ENCODE assay signal across 8 cellular contexts in the genomic region with DNA sequence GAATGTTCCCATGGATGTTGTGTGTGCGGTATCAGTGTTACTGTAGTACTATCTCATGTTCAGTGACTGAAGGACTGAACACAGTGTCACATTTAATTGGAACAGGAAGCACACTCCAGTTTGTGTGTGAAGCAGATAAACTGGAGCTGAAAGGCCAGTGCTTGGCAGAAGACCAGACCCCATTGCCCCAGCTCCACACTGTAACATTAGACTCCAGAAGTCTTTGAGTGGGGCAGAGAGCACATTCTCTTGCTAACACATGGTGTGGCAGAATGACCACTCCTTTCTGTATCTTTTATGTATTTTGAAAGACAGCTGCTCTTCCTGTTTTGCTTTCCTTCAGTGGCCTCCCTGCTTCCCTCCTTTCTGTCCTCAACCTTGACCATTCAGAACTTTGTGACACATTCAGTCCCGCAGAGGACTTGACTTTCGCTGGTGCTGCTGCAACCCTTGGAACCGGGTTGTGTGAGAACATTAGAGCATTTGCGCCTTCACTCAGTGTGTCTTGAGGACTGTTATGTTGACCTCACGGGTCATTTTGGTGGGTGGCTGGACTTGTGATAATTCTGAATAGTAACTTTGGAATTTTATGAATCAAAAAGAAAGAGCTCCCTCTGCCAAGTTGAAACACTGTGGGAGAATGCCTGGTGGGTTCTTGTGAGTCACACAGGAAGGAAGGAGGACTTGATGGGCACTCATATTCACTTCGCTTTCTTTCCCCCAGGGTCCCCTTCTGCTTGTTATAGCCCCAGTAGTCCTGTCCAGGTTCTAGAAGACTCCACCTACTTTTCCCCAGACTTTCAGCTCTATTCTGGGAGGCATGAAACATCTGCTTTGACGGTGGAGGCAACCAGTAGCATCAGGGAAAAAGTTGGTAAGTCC. TPM values are rescaled to one million over a fixed set of nuclear protein-coding genes. Genes with fewer than 3 reads are reported as not detected.
DNase-seq lines count a peak whose midpoint lies in the region; ATAC-seq, FAIRE-seq and TF ChIP-seq lines count a peak whose summit lies in the region.

No MANE protein-coding gene starts in this region.

- no peak overlapping the region for H3K4me2 ChIP-seq in neuronal stem cell (ENCODE audit: insufficient read depth, low read length, poor library complexity, severe bottlenecking)

- no peak overlapping the region for H3K23ac ChIP-seq in neuronal stem cell (ENCODE audit: low read depth, low read length, poor library complexity)

- no peak for TF ChIP-seq CTCF in psoas muscle (IDR thresholded peaks at IDR 0.05)

- no peak overlapping the region for H3K4ac ChIP-seq in neuronal stem cell (ENCODE audit: low read length)

- H3K9me3 ChIP-seq in psoas muscle (no peaks in the 10 kb centered on the region), neuronal stem cell (replicated peaks in 1 of 2; ENCODE audit: control insufficient read depth in 2 of 2, insufficient read depth in 1 of 2, low read depth in 1 of 2, low read length in 2 of 2) (no peaks in the 10 kb centered on the region)

- H3K14ac ChIP-seq in neuronal stem cell (ENCODE audit: low read length): no peak overlapping the region

- DNase-seq in Daoy (ENCODE audit: low read depth): peak; percentile 92
- peak; percentile 82 for DNase-seq in RCC 7860 (ENCODE audit: low spot score)
- DNase-seq in fibroblast of peridontal ligament (ENCODE audit: extremely low read depth): peak; percentile 94
- DNase-seq in psoas muscle: peak; percentile 72 to 88
- no peak for DNase-seq in NCI-H524 treated with DMSO at 0.1 percent for 48 hours (lab: John Stamatoyannopoulos, UW)
- no peak for DNase-seq in head of caudate nucleus
- DNase-seq in left colon: no peak
- no peak for DNase-seq in neuronal stem cell (ENCODE audit: low spot score)

- FAIRE-seq in RCC 7860 (lab: Jason Lieb, UNC): peak; percentile 49

- H3K27ac ChIP-seq in psoas muscle (peak overlapping the region; percentile 92), neuronal stem cell (replicated peaks; ENCODE audit: low read length) (no peak overlapping the region)

- H4K91ac ChIP-seq in neuronal stem cell (ENCODE audit: low read depth, low read length, poor library complexity): no peak overlapping the region

- no peak overlapping the region for H4K8ac ChIP-seq in neuronal stem cell (ENCODE audit: low read depth, low read length)

- no peak overlapping the region for H2BK5ac ChIP-seq in neuronal stem cell (ENCODE audit: low read length)

- no peak overlapping the region for H2BK15ac ChIP-seq in neuronal stem cell (ENCODE audit: low read length)

- H2BK120ac ChIP-seq in neuronal stem cell (ENCODE audit: low read depth, low read length): no peak overlapping the region

- H3K79me1 ChIP-seq in neuronal stem cell (ENCODE audit: low read depth, low read length): peaks cover 5% of the 10 kb centered on the region

- H2AK5ac ChIP-seq in neuronal stem cell (ENCODE audit: low read depth, low read length): no peak overlapping the region

- peaks cover 94% of the 10 kb centered on the region for H3K4me1 ChIP-seq in psoas muscle
- no peaks in the 10 kb centered on the region for H3K4me1 ChIP-seq in neuronal stem cell (ENCODE audit: control insufficient read depth in 2 of 2, insufficient read depth in 1 of 2, low read depth in 1 of 2, low read length in 2 of 2)

- H3K27me3 ChIP-seq in psoas muscle (ENCODE audit: insufficient read depth in 3 of 3, low read length in 2 of 3) (no peaks in the 10 kb centered on the region), neuronal stem cell (ENCODE audit: control insufficient read depth in 3 of 3, insufficient read depth in 3 of 3, low read depth in 1 of 3, low read length in 3 of 3) (no peaks in the 10 kb centered on the region)

- no peak overlapping the region for H2BK12ac ChIP-seq in neuronal stem cell (ENCODE audit: low read length)

- H2AFZ ChIP-seq in neuronal stem cell (ENCODE audit: low read length): no peak overlapping the region

- ATAC-seq in psoas muscle (peak; percentile 75 to 80 (median 78)), left colon (no peak)

- no peak overlapping the region for H3K18ac ChIP-seq in neuronal stem cell (ENCODE audit: low read length)

- no peak overlapping the region for H3K9ac ChIP-seq in neuronal stem cell (ENCODE audit: low read depth, low read length, poor library complexity)

- peaks cover 5 to 18% of the 10 kb centered on the region in 2 donors for H3K36me3 ChIP-seq in psoas muscle (ENCODE audit: insufficient read depth in 1 of 2, low read depth in 1 of 2)
- H3K36me3 ChIP-seq in neuronal stem cell (replicated peaks in 1 of 2; ENCODE audit: control insufficient read depth in 2 of 2, insufficient read depth in 2 of 2, low read length in 2 of 2): peaks cover 3 to 58% of the 10 kb centered on the region in 2 donors

- 15 to 20% (median 16%) methylated on average over 8 of the region's 8 CpGs for WGBS in psoas muscle, 3 donors
- WGBS in neuronal stem cell (ENCODE audit: extremely low coverage in 2 of 2, insufficient read length in 2 of 2, insufficient replicate concordance in 1 of 2), 2 donors: no CpG with 5 or more reads among the region's 8 CpGs

- H3K4me3 ChIP-seq in psoas muscle (peak overlapping the region; percentile 50), neuronal stem cell (ENCODE audit: low read length in 2 of 2) (no peak overlapping the region)

- intact Hi-C loops in psoas muscle (cut with DNase I) (no loop called here), head of caudate nucleus (cut with DNase I) (no loop called here), left colon (cut with DNase I, micrococcal nuclease) (no loop called here)

RNA-seq across cellular contexts. Expression of gene AMOTL1, which starts 26.4 kb away (rescaled TPM):
- 14.9 and 16.2 TPM in 2 replicates for total RNA-seq in Daoy (2014; rRNA removed; shearing (Covaris generic))
- total RNA-seq in psoas muscle: 100 to 1,000 TPM; 225 to 355 (median 292) TPM
- polyA plus RNA-seq in psoas muscle: 100 to 1,000 TPM in 1 of 3 donors, 10 to 100 TPM in 2; 46.5 to 162 (median 91.8) TPM
- total RNA-seq in left colon: 10 to 100 TPM in 1 of 2 donors, 1 to 10 TPM in 1; 3.3 to 14.2 TPM
- 12.4 TPM for polyA plus RNA-seq in neuronal stem cell (2013, experiment 1 of 2)
- polyA plus RNA-seq in neuronal stem cell (2013, experiment 2 of 2): 12.2 TPM

Comparison
In these comparisons a context has a peak if more than half of its experiments do, and no peak if none do; other contexts are left out.
1. DNase-seq: peak in Daoy (single experiment), RCC 7860 (single experiment), fibroblast of peridontal ligament (single experiment) and psoas muscle (2 of 2); none in NCI-H524 treated with DMSO at 0.1 percent for 48 hours (single experiment), head of caudate nucleus (0 of 42), left colon (0 of 2) and neuronal stem cell (single experiment).
2. RNA of gene AMOTL1, which starts 26.4 kb away (total RNA-seq): 225 to 355 TPM in psoas muscle; 14.9 to 16.2 TPM in Daoy and 3.3 to 14.2 TPM in left colon; every median in the first group is over 10 times any median in the second.